Comparison of ENCODE assay signal across 28 cellular contexts in genomic region chr5:103804714-103805113, GRCh38.
A peak's percentile ranks its signal among the peaks of the same experiment; 100 is the strongest.
DNase-seq lines count a peak whose midpoint lies in the region; ATAC-seq and TF ChIP-seq lines count a peak whose summit lies in the region.
"Had no signal": no experiment of that assay in that cellular context is flagged by ENCODE, and none has a peak within 500 bp of the region (broad histone marks: within the 10 kb centered on the region; RNA-seq: fewer than 3 reads in every experiment).

No MANE protein-coding gene starts in this region.

- POLR2A ChIA-PET in BJ (lab: Charles Lee) (no interaction called here), HEK293 (lab: Yijun Ruan, JAX) (no interaction called here)

- H3K4me2 ChIP-seq in neural progenitor cell = no peak overlapping the region

- H3K36me3 ChIP-seq in BJ (ENCODE audit: control insufficient read depth, insufficient read depth, low read length) (no peaks in the 10 kb centered on the region), HEK293 (ENCODE audit: control insufficient read depth in 2 of 2, insufficient read depth in 1 of 2, low read length in 2 of 2) (no peaks in the 10 kb centered on the region), brain microvascular endothelial cell (replicated peaks) (no peaks in the 10 kb centered on the region), neural progenitor cell (no peaks in the 10 kb centered on the region)
- H3K36me3 ChIP-seq: ascending aorta, ovary, SJSA1, suprapubic skin had no signal

- H3K4me3 Mint-ChIP-seq in neural progenitor cell = no peak overlapping the region
- H3K4me3 Mint-ChIP-seq: activated CD4-positive, alpha-beta T cell treated with anti-CD3 and anti-CD28 coated beads, Interleukin-2, amount 10 ng/mL, durations not matched to agents 7 days and 5 days; activated CD8-positive, alpha-beta memory T cell treated with anti-CD3 and anti-CD28 coated beads, Interleukin-2, amount 10 ng/mL, durations not matched to agents 7 days and 5 days; activated naive CD4-positive, alpha-beta T cell treated with anti-CD3 and anti-CD28 coated beads, Interleukin-2, amount 50 U/mL, for 24 hours; activated T-helper 1 cell treated with anti-CD3 and anti-CD28 coated beads, Interleukin-12 subunit alpha, Interleukin-12 subunit beta, Interleukin-2, Interleukin-4 antibody, amounts not matched to agents 30 ng/mL and 10 ng/mL and 1 ng/mL, durations not matched to agents 14 hours and 24 hours and 36 hours; CD4-positive, CD25-positive, alpha-beta regulatory T cell; HFFc6; naive thymus-derived CD4-positive, alpha-beta T cell; T-helper 1 cell treated with Interleukin-12 subunit alpha and Interleukin-12 subunit beta and Interleukin-4 antibody, amounts not matched to agents 30 μg/mL and 1 μg/mL, for 36 hours had no signal

- no peaks in the 10 kb centered on the region for H3K9me3 Mint-ChIP-seq in neural progenitor cell
- H3K9me3 Mint-ChIP-seq: activated CD4-positive, alpha-beta T cell treated with anti-CD3 and anti-CD28 coated beads, Interleukin-2, amount 10 ng/mL, durations not matched to agents 7 days and 5 days; activated naive CD4-positive, alpha-beta T cell treated with anti-CD3 and anti-CD28 coated beads, Interleukin-2, amount 50 U/mL, for 24 hours; activated T-helper 1 cell treated with anti-CD3 and anti-CD28 coated beads, Interleukin-12 subunit alpha, Interleukin-12 subunit beta, Interleukin-2, Interleukin-4 antibody, amounts not matched to agents 30 ng/mL and 10 ng/mL and 1 ng/mL, durations not matched to agents 14 hours and 24 hours and 36 hours; HFFc6; T-helper 1 cell treated with Interleukin-12 subunit alpha and Interleukin-12 subunit beta and Interleukin-4 antibody, amounts not matched to agents 30 μg/mL and 1 μg/mL, for 36 hours had no signal

- H3K9ac ChIP-seq in neural progenitor cell = no peak overlapping the region

- H3K4me1 ChIP-seq in HEK293 (ENCODE audit: control insufficient read depth, insufficient read depth, low read length) = no peaks in the 10 kb centered on the region
- H3K4me1 ChIP-seq in neural progenitor cell = peaks cover 6% of the 10 kb centered on the region
- H3K4me1 ChIP-seq: ascending aorta, SJSA1 had no signal

- no peaks in the 10 kb centered on the region for H3F3A ChIP-seq in neural progenitor cell (ENCODE audit: low read depth)

- no peaks in the 10 kb centered on the region for H3K79me2 ChIP-seq in neural progenitor cell (ENCODE audit: low read depth)

- H4K20me1 ChIP-seq in neural progenitor cell (ENCODE audit: low read depth) = no peaks in the 10 kb centered on the region

- H2AFZ ChIP-seq in neural progenitor cell (replicated peaks) = no peak overlapping the region

- H3K4me3 ChIP-seq in BJ (ENCODE audit: low read depth, low read length) (no peak overlapping the region), HEK293 (ENCODE audit: low read depth, low read length) (no peak overlapping the region), brain microvascular endothelial cell (ENCODE audit: low read depth, low read length) (no peak overlapping the region), neural progenitor cell (no peak overlapping the region)
- H3K4me3 ChIP-seq: ascending aorta, ovary, SJSA1, suprapubic skin had no signal

- H3K36me3 Mint-ChIP-seq in neural progenitor cell = no peaks in the 10 kb centered on the region
- H3K36me3 Mint-ChIP-seq: activated CD8-positive, alpha-beta memory T cell treated with anti-CD3 and anti-CD28 coated beads, Interleukin-2, amount 10 ng/mL, durations not matched to agents 7 days and 5 days; activated naive CD4-positive, alpha-beta T cell treated with anti-CD3 and anti-CD28 coated beads, Interleukin-2, amount 50 U/mL, for 24 hours; CD4-positive, CD25-positive, alpha-beta regulatory T cell; naive thymus-derived CD4-positive, alpha-beta T cell had no signal

- in situ Hi-C loops in brain microvascular endothelial cell (cut with HindIII; ENCODE audit: low pct_ligation_motif_present, low sequenced_read_pairs) = no loop called here

- intact Hi-C loops in cardiac septum (cut with DNase I) = no loop called here

- no peak for ATAC-seq in HG02870 (IDR thresholded peaks at IDR 0.05; ENCODE audit: unreplicated experiment)
- ATAC-seq: activated CD8-positive, alpha-beta memory T cell treated with anti-CD3 and anti-CD28 coated beads, Interleukin-2, amount 10 ng/mL, durations not matched to agents 7 days and 5 days; esophagus mucosa; naive thymus-derived CD4-positive, alpha-beta T cell; right cardiac atrium had no signal

- H3K4me1 Mint-ChIP-seq in neural progenitor cell = peaks cover 30% of the 10 kb centered on the region
- H3K4me1 Mint-ChIP-seq: activated CD4-positive, alpha-beta T cell treated with anti-CD3 and anti-CD28 coated beads, Interleukin-2, amount 10 ng/mL, durations not matched to agents 7 days and 5 days; activated CD8-positive, alpha-beta memory T cell treated with anti-CD3 and anti-CD28 coated beads, Interleukin-2, amount 10 ng/mL, durations not matched to agents 7 days and 5 days; activated naive CD4-positive, alpha-beta T cell treated with anti-CD3 and anti-CD28 coated beads, Interleukin-2, amount 50 U/mL, for 24 hours; CD4-positive, CD25-positive, alpha-beta regulatory T cell; naive thymus-derived CD4-positive, alpha-beta T cell had no signal

- H3K9me3 ChIP-seq in HEK293 (ENCODE audit: control insufficient read depth, insufficient read depth, low read depth, low read length) (no peaks in the 10 kb centered on the region), neural progenitor cell (ENCODE audit: low read depth) (no peaks in the 10 kb centered on the region)
- H3K9me3 ChIP-seq: ascending aorta, ovary, SJSA1, suprapubic skin had no signal

- peak overlapping the region; percentile 95 for H3K27ac Mint-ChIP-seq in neural progenitor cell
- H3K27ac Mint-ChIP-seq: activated CD4-positive, alpha-beta T cell treated with anti-CD3 and anti-CD28 coated beads, Interleukin-2, amount 10 ng/mL, durations not matched to agents 7 days and 5 days; activated CD8-positive, alpha-beta memory T cell treated with anti-CD3 and anti-CD28 coated beads, Interleukin-2, amount 10 ng/mL, durations not matched to agents 7 days and 5 days; activated naive CD4-positive, alpha-beta T cell treated with anti-CD3 and anti-CD28 coated beads, Interleukin-2, amount 50 U/mL, for 24 hours; activated T-helper 1 cell treated with anti-CD3 and anti-CD28 coated beads, Interleukin-12 subunit alpha, Interleukin-12 subunit beta, Interleukin-2, Interleukin-4 antibody, amounts not matched to agents 30 ng/mL and 10 ng/mL and 1 ng/mL, durations not matched to agents 14 hours and 24 hours and 36 hours; CD4-positive, CD25-positive, alpha-beta regulatory T cell; HFFc6; naive thymus-derived CD4-positive, alpha-beta T cell; T-helper 1 cell treated with Interleukin-12 subunit alpha and Interleukin-12 subunit beta and Interleukin-4 antibody, amounts not matched to agents 30 μg/mL and 1 μg/mL, for 36 hours had no signal

- H3K27ac ChIP-seq in HEK293 (ENCODE audit: extremely low read depth, low read depth, low read length) (no peak overlapping the region), brain microvascular endothelial cell (no peak overlapping the region), neural progenitor cell (no peak overlapping the region)
- H3K27ac ChIP-seq: ascending aorta, ovary, SJSA1, suprapubic skin, VCaP had no signal

- H3K27me3 ChIP-seq in BJ (ENCODE audit: control insufficient read depth, insufficient read depth, low read length) = no peaks in the 10 kb centered on the region
- no peaks in the 10 kb centered on the region for H3K27me3 ChIP-seq in brain microvascular endothelial cell (replicated peaks)
- no peaks in the 10 kb centered on the region for H3K27me3 ChIP-seq in neural progenitor cell
- H3K27me3 ChIP-seq: ascending aorta, ovary, SJSA1, suprapubic skin had no signal

- DNase-seq in BJ (ENCODE audit: low read depth) (peak; percentile 34), brain microvascular endothelial cell (peak; percentile 27), neural progenitor cell (ENCODE audit: low spot score) (no peak), cardiac septum (ENCODE audit: low spot score) (no peak), NCI-H1694 treated with DMSO at 0.1 percent for 48 hours (lab: John Stamatoyannopoulos, UW) (no peak), glomerular visceral epithelial cell (ENCODE audit: extremely low spot score) (no peak)
- DNase-seq: activated CD4-positive, alpha-beta T cell treated with anti-CD3 and anti-CD28 coated beads, Interleukin-2, amount 10 ng/mL, durations not matched to agents 7 days and 5 days; activated CD8-positive, alpha-beta memory T cell treated with anti-CD3 and anti-CD28 coated beads, Interleukin-2, amount 10 ng/mL, durations not matched to agents 7 days and 5 days; CD4-positive, CD25-positive, alpha-beta regulatory T cell; effector CD8-positive, alpha-beta T cell; glutamatergic neuron; HFFc6; naive thymus-derived CD4-positive, alpha-beta T cell; NCI-H1092; NCI-H2029; ovary; right cardiac atrium; stimulated activated CD4-positive, alpha-beta T cell treated with anti-CD3 and anti-CD28 coated beads, Interleukin-15, amount 100 ng/mL, for 24 hours had no signal

- no peaks in the 10 kb centered on the region for H3K27me3 Mint-ChIP-seq in neural progenitor cell (ENCODE audit: insufficient read depth, low read depth)
- H3K27me3 Mint-ChIP-seq: activated CD4-positive, alpha-beta T cell treated with anti-CD3 and anti-CD28 coated beads, Interleukin-2, amount 10 ng/mL, durations not matched to agents 7 days and 5 days; activated CD8-positive, alpha-beta memory T cell treated with anti-CD3 and anti-CD28 coated beads, Interleukin-2, amount 10 ng/mL, durations not matched to agents 7 days and 5 days; activated naive CD4-positive, alpha-beta T cell treated with anti-CD3 and anti-CD28 coated beads, Interleukin-2, amount 50 U/mL, for 24 hours; CD4-positive, CD25-positive, alpha-beta regulatory T cell; naive thymus-derived CD4-positive, alpha-beta T cell had no signal

- CTCF ChIA-PET in BJ (lab: Yijun Ruan, JAX) = interaction anchor here (0.9 kb wide), 1 partner anchor 375 kb away, joined by 4 read pairs; no protein-coding TSS in a partner anchor
- CTCF ChIA-PET in HEK293 (lab: Yijun Ruan, JAX) = interaction anchor here (1.0 kb wide), 1 partner anchor 374 kb away, joined by 4 read pairs; no protein-coding TSS in a partner anchor

- TF ChIP-seq CTCF in BJ (IDR thresholded peaks at IDR 0.05; ENCODE audit: insufficient read depth, low read depth, low read length) (no peak), HEK293 (tag by site-specific recombination; IDR thresholded peaks at IDR 0.05) (no peak), brain microvascular endothelial cell (IDR thresholded peaks at IDR 0.05; ENCODE audit: low read depth, low read length, missing control alignments) (no peak), neural progenitor cell (IDR thresholded peaks at IDR 0.05) (no peak)

TF ChIP-seq in HEK293, 187 proteins besides CTCF, POLR2A, EP300 and RAD21 (continues in another document):
- no peak for TF ChIP-seq ZNF426 (tag by site-specific recombination; IDR thresholded peaks at IDR 0.05)
- TF ChIP-seq EGR2 (tag by site-specific recombination; IDR thresholded peaks at IDR 0.05; ENCODE audit: low read depth) = 0 out of 2 replicates have a peak, but pooled peaks have one; percentile 18
- no peak for TF ChIP-seq ZNF324 (tag by site-specific recombination; IDR thresholded peaks at IDR 0.05)
- TF ChIP-seq RBAK (tag by site-specific recombination; IDR thresholded peaks at IDR 0.05) = no peak

Comparison
In these comparisons a context has a peak if more than half of its experiments do, and no peak if none do; other contexts are left out.
1. DNase-seq: peak in BJ (single experiment) and brain microvascular endothelial cell (single experiment); none in neural progenitor cell (single experiment), cardiac septum (single experiment), NCI-H1694 treated with DMSO at 0.1 percent for 48 hours (single experiment) and glomerular visceral epithelial cell (single experiment).